ENCODE assay signal across 16 cellular contexts in genomic region chr18:3230401-3231334, GRCh38. TPM values are rescaled to one million over a fixed set of nuclear protein-coding genes. Genes with fewer than 3 reads are reported as not detected.
DNase-seq lines count a peak whose midpoint lies in the region; ATAC-seq and TF ChIP-seq lines count a peak whose summit lies in the region.
"Had no signal": no experiment of that assay in that cellular context is flagged by ENCODE, and none has a peak within 500 bp of the region (broad histone marks: within the 10 kb centered on the region; RNA-seq: fewer than 3 reads in every experiment).

No MANE protein-coding gene starts in this region.

- no peaks in the 10 kb centered on the region for H3K9me3 ChIP-seq in upper lobe of right lung
- H3K9me3 ChIP-seq: A549, thyroid gland had no signal

- peak; percentile 51 for ATAC-seq in activated CD8-positive, alpha-beta T cell treated with anti-CD3 and anti-CD28 coated beads for 36 hours
- ATAC-seq in activated CD8-positive, alpha-beta T cell treated with anti-CD3 and anti-CD28 coated beads, Interleukin-2, amount 10 ng/mL, durations not matched to agents 7 days and 5 days = no peak
- ATAC-seq in foreskin keratinocyte = peak; percentile 23
- ATAC-seq in upper lobe of right lung = peak; percentile 94
- no peak for ATAC-seq in HG03439 (IDR thresholded peaks at IDR 0.05; ENCODE audit: unreplicated experiment)
- ATAC-seq: esophagus mucosa, natural killer cell had no signal

- no peaks in the 10 kb centered on the region for H3K27me3 Mint-ChIP-seq in activated CD8-positive, alpha-beta T cell treated with anti-CD3 and anti-CD28 coated beads for 36 hours
- no peaks in the 10 kb centered on the region for H3K27me3 Mint-ChIP-seq in activated CD8-positive, alpha-beta T cell treated with anti-CD3 and anti-CD28 coated beads, Interleukin-2, amount 10 ng/mL, durations not matched to agents 7 days and 5 days (ENCODE audit: low read depth)
- no peaks in the 10 kb centered on the region for H3K27me3 Mint-ChIP-seq in endothelial cell (ENCODE audit: unreplicated experiment)

- no peaks in the 10 kb centered on the region for H3K36me3 ChIP-seq in upper lobe of right lung
- H3K36me3 ChIP-seq: thyroid gland had no signal

- intact Hi-C loops in activated CD8-positive, alpha-beta T cell treated with anti-CD3 and anti-CD28 coated beads for 36 hours (cut with micrococcal nuclease) = no loop called here
- intact Hi-C loops in upper lobe of right lung (cut with DNase I) = no loop called here

- POLR2A ChIA-PET in activated CD8-positive, alpha-beta T cell treated with anti-CD3 and anti-CD28 coated beads for 36 hours (lab: Charles Lee) = no interaction called here
- POLR2A ChIA-PET in activated CD8-positive, alpha-beta T cell treated with anti-CD3 and anti-CD28 coated beads, Interleukin-2, amount 10 ng/mL, durations not matched to agents 7 days and 5 days (lab: Charles Lee) = no interaction called here

- H3K4me1 ChIP-seq in foreskin keratinocyte = no peaks in the 10 kb centered on the region
- H3K4me1 ChIP-seq in upper lobe of right lung = no peaks in the 10 kb centered on the region
- H3K4me1 ChIP-seq: A549, thyroid gland had no signal

- H3K27me3 ChIP-seq in foreskin keratinocyte (no peaks in the 10 kb centered on the region), upper lobe of right lung (no peaks in the 10 kb centered on the region)
- H3K27me3 ChIP-seq: thyroid gland had no signal

- no peak overlapping the region for H3K27ac ChIP-seq in foreskin keratinocyte
- H3K27ac ChIP-seq in upper lobe of right lung = no peak overlapping the region
- H3K27ac ChIP-seq: A549, thyroid gland had no signal

- H3K9me3 Mint-ChIP-seq in activated CD8-positive, alpha-beta T cell treated with anti-CD3 and anti-CD28 coated beads for 36 hours = no peaks in the 10 kb centered on the region
- H3K9me3 Mint-ChIP-seq in activated CD8-positive, alpha-beta T cell treated with anti-CD3 and anti-CD28 coated beads, Interleukin-2, amount 10 ng/mL, durations not matched to agents 7 days and 5 days (ENCODE audit: insufficient read depth) = no peaks in the 10 kb centered on the region
- no peaks in the 10 kb centered on the region for H3K9me3 Mint-ChIP-seq in endothelial cell (ENCODE audit: unreplicated experiment)
- H3K9me3 Mint-ChIP-seq: natural killer cell had no signal

- TF ChIP-seq CTCF in activated CD8-positive, alpha-beta T cell treated with anti-CD3 and anti-CD28 coated beads for 36 hours (IDR thresholded peaks at IDR 0.05) = no peak
- TF ChIP-seq CTCF in foreskin keratinocyte (conservative IDR thresholded peaks at IDR 0.05) (no peak), upper lobe of right lung (IDR thresholded peaks at IDR 0.05) (no peak), endothelial cell (IDR thresholded peaks at IDR 0.05; ENCODE audit: unreplicated experiment) (no peak)

- CTCF ChIA-PET in activated CD8-positive, alpha-beta T cell treated with anti-CD3 and anti-CD28 coated beads for 36 hours (lab: Charles Lee) = interaction anchor here (1.7 kb wide), 1 partner anchor 16 kb away, joined by 5 read pairs; no protein-coding TSS in a partner anchor
- CTCF ChIA-PET in activated CD8-positive, alpha-beta T cell treated with anti-CD3 and anti-CD28 coated beads, Interleukin-2, amount 10 ng/mL, durations not matched to agents 7 days and 5 days (lab: Charles Lee) = interaction anchor here (0.7 kb wide), 1 partner anchor 34 kb away, joined by 3 read pairs; no protein-coding TSS in a partner anchor

- H3K27ac Mint-ChIP-seq in activated CD8-positive, alpha-beta T cell treated with anti-CD3 and anti-CD28 coated beads for 36 hours = no peak overlapping the region
- no peak overlapping the region for H3K27ac Mint-ChIP-seq in activated CD8-positive, alpha-beta T cell treated with anti-CD3 and anti-CD28 coated beads, Interleukin-2, amount 10 ng/mL, durations not matched to agents 7 days and 5 days
- H3K27ac Mint-ChIP-seq in endothelial cell (ENCODE audit: unreplicated experiment) = no peak overlapping the region
- H3K27ac Mint-ChIP-seq: natural killer cell had no signal

- H3K4me1 Mint-ChIP-seq in activated CD8-positive, alpha-beta T cell treated with anti-CD3 and anti-CD28 coated beads for 36 hours (ENCODE audit: low read depth) = peaks cover 2% of the 10 kb centered on the region
- H3K4me1 Mint-ChIP-seq in activated CD8-positive, alpha-beta T cell treated with anti-CD3 and anti-CD28 coated beads, Interleukin-2, amount 10 ng/mL, durations not matched to agents 7 days and 5 days (ENCODE audit: low read depth) = peaks cover 5% of the 10 kb centered on the region
- no peaks in the 10 kb centered on the region for H3K4me1 Mint-ChIP-seq in endothelial cell (ENCODE audit: unreplicated experiment)

- DNase-seq in activated CD8-positive, alpha-beta T cell treated with anti-CD3 and anti-CD28 coated beads for 36 hours = peak; percentile 6
- no peak for DNase-seq in activated CD8-positive, alpha-beta T cell treated with anti-CD3 and anti-CD28 coated beads, Interleukin-2, amount 10 ng/mL, durations not matched to agents 7 days and 5 days
- peak; percentile 42 for DNase-seq in RPMI7951 (ENCODE audit: low read depth)
- DNase-seq in foreskin keratinocyte = no peak
- no peak for DNase-seq in upper lobe of right lung
- DNase-seq in HT-29 (ENCODE audit: low spot score) = no peak
- DNase-seq in endothelial cell (ENCODE audit: low spot score) = no peak
- DNase-seq: activated naive CD4-positive, alpha-beta T cell; central memory CD4-positive, alpha-beta T cell; natural killer cell; NCI-H1105 treated with DMSO at 0.1 percent for 48 hours; NCI-H82; thyroid gland had no signal

- no peak overlapping the region for H3K4me3 Mint-ChIP-seq in activated CD8-positive, alpha-beta T cell treated with anti-CD3 and anti-CD28 coated beads for 36 hours
- no peak overlapping the region for H3K4me3 Mint-ChIP-seq in activated CD8-positive, alpha-beta T cell treated with anti-CD3 and anti-CD28 coated beads, Interleukin-2, amount 10 ng/mL, durations not matched to agents 7 days and 5 days
- no peak overlapping the region for H3K4me3 Mint-ChIP-seq in endothelial cell (ENCODE audit: unreplicated experiment)
- H3K4me3 Mint-ChIP-seq: natural killer cell had no signal

- peak overlapping the region; percentile 8 for H3K4me3 ChIP-seq in upper lobe of right lung
- H3K4me3 ChIP-seq: A549, thyroid gland had no signal

- peaks cover 2% of the 10 kb centered on the region for H3K36me3 Mint-ChIP-seq in activated CD8-positive, alpha-beta T cell treated with anti-CD3 and anti-CD28 coated beads for 36 hours (ENCODE audit: low read depth)
- H3K36me3 Mint-ChIP-seq in activated CD8-positive, alpha-beta T cell treated with anti-CD3 and anti-CD28 coated beads, Interleukin-2, amount 10 ng/mL, durations not matched to agents 7 days and 5 days (ENCODE audit: low read depth) = no peaks in the 10 kb centered on the region
- no peaks in the 10 kb centered on the region for H3K36me3 Mint-ChIP-seq in endothelial cell (ENCODE audit: low read depth, unreplicated experiment)
- H3K36me3 Mint-ChIP-seq: natural killer cell had no signal

RNA-seq across cellular contexts. Expression of gene MYOM1, which starts 10.9 kb away (rescaled TPM):
- 1 to 10 TPM; 1.0 to 1.3 TPM for total RNA-seq in activated CD8-positive, alpha-beta T cell treated with anti-CD3 and anti-CD28 coated beads for 36 hours
- 1 to 10 TPM; 1.3 to 1.5 TPM for total RNA-seq in activated CD8-positive, alpha-beta T cell treated with anti-CD3 and anti-CD28 coated beads, Interleukin-2, amount 10 ng/mL, durations not matched to agents 7 days and 5 days
- total RNA-seq in RPMI7951 (2014; rRNA removed; shearing (Covaris generic)) = 0.10 TPM in 1 of 2 replicates, not detected in the other
- 0.07 and 0.11 TPM in 2 replicates for total RNA-seq in foreskin keratinocyte
- polyA plus RNA-seq in foreskin keratinocyte = 0.03 and 0.10 TPM in 2 replicates
- total RNA-seq in upper lobe of right lung = 2.5 TPM
- 0.10 and 0.13 TPM in 2 replicates for total RNA-seq in HT-29 (2014; rRNA removed; shearing (Covaris generic))
- total RNA-seq in endothelial cell (ENCODE audit: unreplicated experiment) = 0.49 TPM

RNA-seq across cellular contexts. Expression of gene MYL12A, which starts 16.9 kb away (rescaled TPM):
- 100 to 1,000 TPM; 405 to 423 TPM for total RNA-seq in activated CD8-positive, alpha-beta T cell treated with anti-CD3 and anti-CD28 coated beads for 36 hours
- total RNA-seq in activated CD8-positive, alpha-beta T cell treated with anti-CD3 and anti-CD28 coated beads, Interleukin-2, amount 10 ng/mL, durations not matched to agents 7 days and 5 days = 100 to 1,000 TPM; 858 to 901 TPM
- 656 and 818 TPM in 2 replicates for total RNA-seq in RPMI7951 (2014; rRNA removed; shearing (Covaris generic))
- 549 and 551 TPM in 2 replicates for total RNA-seq in foreskin keratinocyte
- 617 and 641 TPM in 2 replicates for polyA plus RNA-seq in foreskin keratinocyte
- 571 TPM for total RNA-seq in upper lobe of right lung
- total RNA-seq in HT-29 (2014; rRNA removed; shearing (Covaris generic)) = 559 and 564 TPM in 2 replicates
- total RNA-seq in endothelial cell (ENCODE audit: unreplicated experiment) = 430 TPM

RNA-seq across cellular contexts. Expression of gene MYL12B, which starts 31.3 kb away (rescaled TPM):
- 100 to 1,000 TPM; 243 to 264 TPM for total RNA-seq in activated CD8-positive, alpha-beta T cell treated with anti-CD3 and anti-CD28 coated beads for 36 hours
- total RNA-seq in activated CD8-positive, alpha-beta T cell treated with anti-CD3 and anti-CD28 coated beads, Interleukin-2, amount 10 ng/mL, durations not matched to agents 7 days and 5 days = 100 to 1,000 TPM; 402 to 404 TPM
- 564 and 607 TPM in 2 replicates for total RNA-seq in RPMI7951 (2014; rRNA removed; shearing (Covaris generic))
- 808 and 830 TPM in 2 replicates for total RNA-seq in foreskin keratinocyte
- polyA plus RNA-seq in foreskin keratinocyte = 928 and 936 TPM in 2 replicates
- 368 TPM for total RNA-seq in upper lobe of right lung
- 483 and 484 TPM in 2 replicates for total RNA-seq in HT-29 (2014; rRNA removed; shearing (Covaris generic))
- 298 TPM for total RNA-seq in endothelial cell (ENCODE audit: unreplicated experiment)

Comparison
In these comparisons a context has a peak if more than half of its experiments do, and no peak if none do; other contexts are left out.
1. ATAC-seq: peak in activated CD8-positive, alpha-beta T cell treated with anti-CD3 and anti-CD28 coated beads for 36 hours (single experiment), foreskin keratinocyte (single experiment) and upper lobe of right lung (single experiment); none in activated CD8-positive, alpha-beta T cell treated with anti-CD3 and anti-CD28 coated beads, Interleukin-2, amount 10 ng/mL, durations not matched to agents 7 days and 5 days (single experiment) and HG03439 (single experiment).
2. DNase-seq: peak in activated CD8-positive, alpha-beta T cell treated with anti-CD3 and anti-CD28 coated beads for 36 hours (single experiment) and RPMI7951 (single experiment); none in activated CD8-positive, alpha-beta T cell treated with anti-CD3 and anti-CD28 coated beads, Interleukin-2, amount 10 ng/mL, durations not matched to agents 7 days and 5 days (single experiment), foreskin keratinocyte (0 of 2), upper lobe of right lung (single experiment), HT-29 (single experiment) and endothelial cell (single experiment).